In the genomic region with DNA sequence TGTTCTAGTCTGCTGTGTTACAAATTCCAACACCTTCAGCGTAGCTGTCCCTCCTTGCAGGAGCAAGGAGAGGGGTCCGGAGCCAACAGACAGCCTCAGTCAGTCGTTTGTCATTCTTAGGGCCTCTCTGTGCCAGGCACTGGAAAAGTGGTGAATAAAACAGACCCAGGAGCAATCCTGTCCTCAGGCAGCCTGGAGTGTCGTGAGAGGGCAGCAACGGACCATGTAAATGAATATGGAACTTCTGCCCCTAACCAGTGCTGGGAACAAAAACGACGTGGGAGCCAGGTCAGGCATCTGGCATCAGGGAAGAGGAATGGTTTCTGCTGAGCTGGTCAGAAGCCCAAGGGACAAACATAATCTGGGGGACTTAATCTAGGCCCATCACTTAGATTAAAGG, we compare ENCODE assay signal across 30 cellular contexts.
"Had no signal": no experiment of that assay in that cellular context is flagged by ENCODE, and none has a peak within 500 bp of the region (broad histone marks: within the 10 kb centered on the region; RNA-seq: fewer than 3 reads in every experiment).

No MANE protein-coding gene starts in this region.

- ATAC-seq: activated CD8-positive, alpha-beta memory T cell treated with anti-CD3 and anti-CD28 coated beads, Interleukin-2, amount 10 ng/mL, durations not matched to agents 7 days and 5 days; activated naive CD8-positive, alpha-beta T cell treated with anti-CD3 and anti-CD28 coated beads, Interleukin-2, amount 50 U/mL, for 24 hours had no signal

- H3K4me1 Mint-ChIP-seq: activated B cell treated with CpG ODN at 0.5 μM for 24 hours; activated CD4-positive, alpha-beta memory T cell treated with anti-CD3 and anti-CD28 coated beads, Interleukin-2, amount 10 ng/mL, durations not matched to agents 7 days and 5 days; activated CD8-positive, alpha-beta memory T cell treated with anti-CD3 and anti-CD28 coated beads, Interleukin-2, amount 10 ng/mL, durations not matched to agents 7 days and 5 days; activated naive CD4-positive, alpha-beta T cell treated with anti-CD3 and anti-CD28 coated beads, Interleukin-2, amount 10 ng/mL, durations not matched to agents 7 days and 5 days; activated naive CD8-positive, alpha-beta T cell treated with anti-CD3 and anti-CD28 coated beads, Interleukin-2, amount 50 U/mL, for 24 hours; brain had no signal

- H3K36me3 Mint-ChIP-seq: activated CD8-positive, alpha-beta memory T cell treated with anti-CD3 and anti-CD28 coated beads, Interleukin-2, amount 10 ng/mL, durations not matched to agents 7 days and 5 days; activated naive CD4-positive, alpha-beta T cell treated with anti-CD3 and anti-CD28 coated beads, Interleukin-2, amount 10 ng/mL, durations not matched to agents 7 days and 5 days; activated naive CD8-positive, alpha-beta T cell; brain had no signal

- H3K4me3 Mint-ChIP-seq: activated B cell treated with CpG ODN at 0.5 μM for 24 hours; activated CD4-positive, alpha-beta memory T cell treated with anti-CD3 and anti-CD28 coated beads, Interleukin-2, amount 10 ng/mL, durations not matched to agents 7 days and 5 days; activated CD8-positive, alpha-beta memory T cell treated with anti-CD3 and anti-CD28 coated beads, Interleukin-2, amount 10 ng/mL, durations not matched to agents 7 days and 5 days; activated naive CD4-positive, alpha-beta T cell treated with anti-CD3 and anti-CD28 coated beads, Interleukin-2, amount 10 ng/mL, durations not matched to agents 7 days and 5 days; activated naive CD8-positive, alpha-beta T cell; activated naive CD8-positive, alpha-beta T cell treated with anti-CD3 and anti-CD28 coated beads, Interleukin-2, amount 50 U/mL, for 24 hours; brain had no signal

- H3K27ac Mint-ChIP-seq: activated B cell treated with CpG ODN at 0.5 μM for 24 hours; activated CD4-positive, alpha-beta memory T cell treated with anti-CD3 and anti-CD28 coated beads, Interleukin-2, amount 10 ng/mL, durations not matched to agents 7 days and 5 days; activated CD8-positive, alpha-beta memory T cell treated with anti-CD3 and anti-CD28 coated beads, Interleukin-2, amount 10 ng/mL, durations not matched to agents 7 days and 5 days; activated naive CD4-positive, alpha-beta T cell treated with anti-CD3 and anti-CD28 coated beads, Interleukin-2, amount 10 ng/mL, durations not matched to agents 7 days and 5 days; activated naive CD8-positive, alpha-beta T cell; activated naive CD8-positive, alpha-beta T cell treated with anti-CD3 and anti-CD28 coated beads, Interleukin-2, amount 50 U/mL, for 24 hours; brain had no signal

- DNase-seq: activated B cell treated with CpG ODN at 0.5 μM for 24 hours; activated CD4-positive, alpha-beta memory T cell treated with anti-CD3 and anti-CD28 coated beads, Interleukin-2, amount 10 ng/mL, durations not matched to agents 7 days and 5 days; activated CD4-positive, alpha-beta T cell treated with anti-CD3 and anti-CD28 coated beads for 48 hours; activated CD4-positive, CD25-positive, alpha-beta regulatory T cell treated with anti-CD3 and anti-CD28 coated beads, Interleukin-2, amount 50 U/mL, for 72 hours; activated CD8-positive, alpha-beta memory T cell treated with anti-CD3 and anti-CD28 coated beads for 24 hours; activated CD8-positive, alpha-beta memory T cell treated with anti-CD3 and anti-CD28 coated beads, Interleukin-2, amount 10 ng/mL, durations not matched to agents 7 days and 5 days; activated CD8-positive, alpha-beta memory T cell treated with anti-CD3 and anti-CD28 coated beads, Interleukin-2, amount 50 U/mL, for 48 hours; activated effector memory CD4-positive, alpha-beta T cell treated with Interleukin-2 at 50 U/mL for 16 hours; activated naive CD4-positive, alpha-beta T cell treated with anti-CD3 and anti-CD28 coated beads, Interleukin-2, amount 10 ng/mL, durations not matched to agents 7 days and 5 days; activated naive CD8-positive, alpha-beta T cell treated with anti-CD3 and anti-CD28 coated beads, Interleukin-2, amount 50 U/mL, for 24 hours; activated T-cell treated with anti-CD3 and anti-CD28 coated beads, Interleukin-2, amount 50 U/mL, for 48 hours; anterior cingulate cortex; caudate nucleus; cerebellar nuclear complex; Kasumi-1; KG1; MG63; NCI-H1048; NCI-H1105 treated with DMSO at 0.1 percent for 48 hours; NCI-H1436; NCI-H1694; NCI-H1930; NCI-H2081 treated with DMSO at 0.1 percent for 48 hours; NCI-H345; NCI-H524 treated with DMSO at 0.1 percent for 48 hours; Peyer's patch; Right ventricle myocardium superior; T1000 had no signal
